1 cellular context compared by ENCODE assay signal in the genomic region with DNA sequence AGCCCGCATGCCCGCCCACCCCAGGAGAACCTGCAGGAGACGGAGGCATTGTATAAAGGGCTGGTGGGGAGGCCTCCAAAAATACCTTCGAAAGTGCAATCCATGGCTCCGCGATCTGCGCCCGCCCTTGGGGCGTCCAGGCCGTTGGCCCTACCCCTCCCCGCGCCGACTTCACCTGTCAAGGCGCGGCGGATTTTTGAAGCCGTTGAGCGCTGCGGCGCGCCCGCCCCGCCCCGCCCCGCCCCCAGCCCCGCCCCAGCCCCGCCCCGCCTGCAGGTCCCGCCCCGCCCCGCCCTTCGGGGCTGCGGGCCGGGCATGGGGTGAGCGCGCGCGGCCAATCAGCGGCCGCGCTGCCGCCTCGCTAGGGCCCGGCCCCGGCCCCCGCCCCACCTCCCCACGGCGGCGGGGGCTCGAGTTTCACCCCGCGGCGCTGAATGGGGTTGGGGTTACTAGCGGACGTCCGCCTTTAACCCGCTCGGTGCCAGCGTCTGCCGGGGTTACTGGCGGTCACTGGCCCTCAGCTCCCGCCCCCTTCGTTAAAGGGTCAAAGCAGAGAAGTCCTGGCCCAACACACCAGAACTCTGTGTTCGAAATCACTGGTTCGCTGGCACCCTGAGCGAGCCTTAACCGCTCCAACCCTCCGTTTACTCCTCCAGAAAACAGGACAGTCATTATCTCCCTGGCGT.
TF ChIP-seq lines count a peak whose summit lies in the region.

No MANE protein-coding gene starts in this region.

TF ChIP-seq in HEK293, 187 proteins besides CTCF, POLR2A, EP300 and RAD21 (continued from another document and continues in another):
- 0 out of 2 replicates have a peak, but pooled peaks have one; percentile 32 for TF ChIP-seq ZNF121 (tag by site-specific recombination; IDR thresholded peaks at IDR 0.05)
- 0 out of 2 replicates have a peak, but pooled peaks have one; percentile 20 for TF ChIP-seq ZNF239 (tag by site-specific recombination; IDR thresholded peaks at IDR 0.05)
- TF ChIP-seq, protein P1, sequence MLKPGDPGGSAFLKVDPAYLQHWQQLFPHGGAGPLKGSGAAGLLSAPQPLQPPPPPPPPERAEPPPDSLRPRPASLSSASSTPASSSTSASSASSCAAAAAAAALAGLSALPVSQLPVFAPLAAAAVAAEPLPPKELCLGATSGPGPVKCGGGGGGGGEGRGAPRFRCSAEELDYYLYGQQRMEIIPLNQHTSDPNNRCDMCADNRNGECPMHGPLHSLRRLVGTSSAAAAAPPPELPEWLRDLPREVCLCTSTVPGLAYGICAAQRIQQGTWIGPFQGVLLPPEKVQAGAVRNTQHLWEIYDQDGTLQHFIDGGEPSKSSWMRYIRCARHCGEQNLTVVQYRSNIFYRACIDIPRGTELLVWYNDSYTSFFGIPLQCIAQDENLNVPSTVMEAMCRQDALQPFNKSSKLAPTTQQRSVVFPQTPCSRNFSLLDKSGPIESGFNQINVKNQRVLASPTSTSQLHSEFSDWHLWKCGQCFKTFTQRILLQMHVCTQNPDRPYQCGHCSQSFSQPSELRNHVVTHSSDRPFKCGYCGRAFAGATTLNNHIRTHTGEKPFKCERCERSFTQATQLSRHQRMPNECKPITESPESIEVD (tag by site-specific recombination; IDR thresholded peaks at IDR 0.05): no peak
- TF ChIP-seq, protein P2, sequence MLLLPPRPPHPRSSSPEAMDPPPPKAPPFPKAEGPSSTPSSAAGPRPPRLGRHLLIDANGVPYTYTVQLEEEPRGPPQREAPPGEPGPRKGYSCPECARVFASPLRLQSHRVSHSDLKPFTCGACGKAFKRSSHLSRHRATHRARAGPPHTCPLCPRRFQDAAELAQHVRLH (tag by site-specific recombination; IDR thresholded peaks at IDR 0.05): 0 out of 2 replicates have a peak, but pooled peaks have one; percentile 58
- peak; percentile 98 for TF ChIP-seq KLF10 (tag by site-specific recombination; IDR thresholded peaks at IDR 0.05)
- no peak for TF ChIP-seq ZNF645 (tag by site-specific recombination; IDR thresholded peaks at IDR 0.05)
- peak; percentile 28 for TF ChIP-seq ZNF561 (tag by site-specific recombination; IDR thresholded peaks at IDR 0.05; ENCODE audit: borderline replicate concordance)
- no peak for TF ChIP-seq ZNF624 (tag by site-specific recombination; IDR thresholded peaks at IDR 0.05)
- 0 out of 2 replicates have a peak, but pooled peaks have one; percentile 30 for TF ChIP-seq ZFHX2 (tag by site-specific recombination; conservative IDR thresholded peaks at IDR 0.05)
- TF ChIP-seq ZNF37A (tag by site-specific recombination; IDR thresholded peaks at IDR 0.05): no peak
- TF ChIP-seq, protein P3, sequence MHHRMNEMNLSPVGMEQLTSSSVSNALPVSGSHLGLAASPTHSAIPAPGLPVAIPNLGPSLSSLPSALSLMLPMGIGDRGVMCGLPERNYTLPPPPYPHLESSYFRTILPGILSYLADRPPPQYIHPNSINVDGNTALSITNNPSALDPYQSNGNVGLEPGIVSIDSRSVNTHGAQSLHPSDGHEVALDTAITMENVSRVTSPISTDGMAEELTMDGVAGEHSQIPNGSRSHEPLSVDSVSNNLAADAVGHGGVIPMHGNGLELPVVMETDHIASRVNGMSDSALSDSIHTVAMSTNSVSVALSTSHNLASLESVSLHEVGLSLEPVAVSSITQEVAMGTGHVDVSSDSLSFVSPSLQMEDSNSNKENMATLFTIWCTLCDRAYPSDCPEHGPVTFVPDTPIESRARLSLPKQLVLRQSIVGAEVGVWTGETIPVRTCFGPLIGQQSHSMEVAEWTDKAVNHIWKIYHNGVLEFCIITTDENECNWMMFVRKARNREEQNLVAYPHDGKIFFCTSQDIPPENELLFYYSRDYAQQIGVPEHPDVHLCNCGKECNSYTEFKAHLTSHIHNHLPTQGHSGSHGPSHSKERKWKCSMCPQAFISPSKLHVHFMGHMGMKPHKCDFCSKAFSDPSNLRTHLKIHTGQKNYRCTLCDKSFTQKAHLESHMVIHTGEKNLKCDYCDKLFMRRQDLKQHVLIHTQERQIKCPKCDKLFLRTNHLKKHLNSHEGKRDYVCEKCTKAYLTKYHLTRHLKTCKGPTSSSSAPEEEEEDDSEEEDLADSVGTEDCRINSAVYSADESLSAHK (tag by site-specific recombination; IDR thresholded peaks at IDR 0.05): 0 out of 2 replicates have a peak, but pooled peaks have one; percentile 41
- no peak for TF ChIP-seq ZNF596 (tag by site-specific recombination; IDR thresholded peaks at IDR 0.05)
- no peak for TF ChIP-seq ZNF704 (tag by site-specific recombination; IDR thresholded peaks at IDR 0.05)
- TF ChIP-seq ZNF24 (tag by site-specific recombination; IDR thresholded peaks at IDR 0.05): no peak
- no peak for TF ChIP-seq ZNF398 (tag by site-specific recombination; IDR thresholded peaks at IDR 0.05)
- TF ChIP-seq, protein P4, sequence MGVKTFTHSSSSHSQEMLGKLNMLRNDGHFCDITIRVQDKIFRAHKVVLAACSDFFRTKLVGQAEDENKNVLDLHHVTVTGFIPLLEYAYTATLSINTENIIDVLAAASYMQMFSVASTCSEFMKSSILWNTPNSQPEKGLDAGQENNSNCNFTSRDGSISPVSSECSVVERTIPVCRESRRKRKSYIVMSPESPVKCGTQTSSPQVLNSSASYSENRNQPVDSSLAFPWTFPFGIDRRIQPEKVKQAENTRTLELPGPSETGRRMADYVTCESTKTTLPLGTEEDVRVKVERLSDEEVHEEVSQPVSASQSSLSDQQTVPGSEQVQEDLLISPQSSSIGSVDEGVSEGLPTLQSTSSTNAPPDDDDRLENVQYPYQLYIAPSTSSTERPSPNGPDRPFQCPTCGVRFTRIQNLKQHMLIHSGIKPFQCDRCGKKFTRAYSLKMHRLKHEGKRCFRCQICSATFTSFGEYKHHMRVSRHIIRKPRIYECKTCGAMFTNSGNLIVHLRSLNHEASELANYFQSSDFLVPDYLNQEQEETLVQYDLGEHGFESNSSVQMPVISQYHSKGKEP (tag by site-specific recombination; IDR thresholded peaks at IDR 0.05): peak; percentile 51; the same call in 1 of the 2 replicates
- TF ChIP-seq ZNF843 (tag by site-specific recombination; IDR thresholded peaks at IDR 0.05): peak; percentile 59
- no peak for TF ChIP-seq ZNF514 (tag by site-specific recombination; IDR thresholded peaks at IDR 0.05)
- TF ChIP-seq ZNF335 (tag by site-specific recombination; conservative IDR thresholded peaks at IDR 0.05): 0 out of 2 replicates have a peak, but pooled peaks have one; percentile 34
- TF ChIP-seq, protein P5, sequence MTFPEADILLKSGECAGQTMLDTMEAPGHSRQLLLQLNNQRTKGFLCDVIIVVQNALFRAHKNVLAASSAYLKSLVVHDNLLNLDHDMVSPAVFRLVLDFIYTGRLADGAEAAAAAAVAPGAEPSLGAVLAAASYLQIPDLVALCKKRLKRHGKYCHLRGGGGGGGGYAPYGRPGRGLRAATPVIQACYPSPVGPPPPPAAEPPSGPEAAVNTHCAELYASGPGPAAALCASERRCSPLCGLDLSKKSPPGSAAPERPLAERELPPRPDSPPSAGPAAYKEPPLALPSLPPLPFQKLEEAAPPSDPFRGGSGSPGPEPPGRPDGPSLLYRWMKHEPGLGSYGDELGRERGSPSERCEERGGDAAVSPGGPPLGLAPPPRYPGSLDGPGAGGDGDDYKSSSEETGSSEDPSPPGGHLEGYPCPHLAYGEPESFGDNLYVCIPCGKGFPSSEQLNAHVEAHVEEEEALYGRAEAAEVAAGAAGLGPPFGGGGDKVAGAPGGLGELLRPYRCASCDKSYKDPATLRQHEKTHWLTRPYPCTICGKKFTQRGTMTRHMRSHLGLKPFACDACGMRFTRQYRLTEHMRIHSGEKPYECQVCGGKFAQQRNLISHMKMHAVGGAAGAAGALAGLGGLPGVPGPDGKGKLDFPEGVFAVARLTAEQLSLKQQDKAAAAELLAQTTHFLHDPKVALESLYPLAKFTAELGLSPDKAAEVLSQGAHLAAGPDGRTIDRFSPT (tag by site-specific recombination; IDR thresholded peaks at IDR 0.05): no peak; the same call in 1 of the 2 replicates
- TF ChIP-seq ZNF202 (tag by site-specific recombination; IDR thresholded peaks at IDR 0.05; ENCODE audit: borderline replicate concordance): 0 out of 2 replicates have a peak, but pooled peaks have one; percentile 25
- no peak for TF ChIP-seq GLI2 (tag by site-specific recombination; IDR thresholded peaks at IDR 0.05; ENCODE audit: borderline replicate concordance, low read depth)
- TF ChIP-seq ZNF600 (tag by site-specific recombination; IDR thresholded peaks at IDR 0.05): 0 out of 2 replicates have a peak, but pooled peaks have one; percentile 42
- no peak for TF ChIP-seq ZNF132 (tag by site-specific recombination; IDR thresholded peaks at IDR 0.05; ENCODE audit: borderline replicate concordance)
- TF ChIP-seq AEBP2 (tag by site-specific recombination; IDR thresholded peaks at IDR 0.05; ENCODE audit: borderline replicate concordance): no peak
- TF ChIP-seq HOXA7 (CRISPR knock-in tag; IDR thresholded peaks at IDR 0.05; ENCODE audit: borderline replicate concordance): no peak
- TF ChIP-seq PATZ1 (tag by site-specific recombination; IDR thresholded peaks at IDR 0.05): peak; percentile 87
- peak; percentile 68 for TF ChIP-seq ZNF629 (tag by site-specific recombination; IDR thresholded peaks at IDR 0.05)
- peak; percentile 65; the same call in 1 of the 2 replicates for TF ChIP-seq ZBTB10 (tag by site-specific recombination; IDR thresholded peaks at IDR 0.05)
- TF ChIP-seq ZNF366 (tag by site-specific recombination; conservative IDR thresholded peaks at IDR 0.05): peak; percentile 76
- peak; percentile 94 for TF ChIP-seq BCL11A (tag by site-specific recombination; IDR thresholded peaks at IDR 0.05; ENCODE audit: low read depth)
